ENCODE assay signal across 8 cellular contexts in the genomic region with DNA sequence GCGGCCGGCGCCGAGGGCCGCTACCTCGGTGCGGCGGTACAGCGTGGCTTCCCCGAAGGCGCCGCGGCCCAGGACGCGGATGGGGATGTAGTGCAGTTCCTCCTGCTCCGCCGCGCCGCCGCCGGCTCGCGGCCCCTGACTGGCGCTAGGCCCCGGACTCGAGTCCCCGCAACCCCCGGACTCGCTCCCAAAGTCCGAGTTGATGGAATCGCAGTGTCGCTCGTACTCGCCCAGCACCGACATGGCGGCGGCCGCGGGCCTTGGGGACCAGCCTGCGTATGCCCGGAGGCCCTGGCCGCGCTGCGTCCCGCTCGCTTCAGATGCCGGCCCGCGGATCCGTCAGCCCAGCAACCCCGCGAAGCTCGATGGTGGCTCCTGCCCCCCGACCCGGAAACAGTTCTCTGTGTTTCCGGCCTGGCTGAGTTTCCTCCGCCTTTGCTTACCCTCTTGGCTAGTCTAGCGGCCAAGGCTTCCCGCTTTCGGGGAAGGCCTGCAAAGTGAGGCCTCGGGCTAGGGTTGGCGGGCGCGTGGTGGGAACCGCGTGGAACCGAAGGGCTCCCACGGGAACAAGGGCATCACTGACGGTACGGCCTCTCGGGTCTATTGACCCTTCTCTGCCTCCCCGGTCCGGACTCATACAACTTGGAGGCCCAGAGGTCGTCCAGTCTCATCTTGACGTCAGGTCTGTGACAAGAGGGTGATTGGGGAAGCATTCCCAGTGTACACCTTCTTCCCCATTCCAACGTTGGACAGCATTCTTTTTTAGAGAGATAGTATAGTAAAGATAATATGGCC. TPM values are rescaled to one million over a fixed set of nuclear protein-coding genes. Genes with fewer than 3 reads are reported as not detected.
DNase-seq lines count a peak whose midpoint lies in the region; ATAC-seq, FAIRE-seq and TF ChIP-seq lines count a peak whose summit lies in the region.

NEK9 (minus strand) TSS at position 370 of the 795 bp plus-strand sequence; CDS start at position 243, 127 bp downstream.

- no peaks in the 10 kb centered on the region for H3K9me3 ChIP-seq in left ventricle myocardium inferior (replicated peaks)

- intact Hi-C loops in left ventricle myocardium inferior (cut with micrococcal nuclease): no loop called here

- DNase-seq in NCI-H146 treated with DMSO at 0.1 percent for 48 hours (lab: John Stamatoyannopoulos, UW; ENCODE audit: unreplicated experiment) (peak; percentile 48), amniotic stem cell (lab: John Stamatoyannopoulos, UW) (peak; percentile 50), left ventricle myocardium inferior (peak; percentile 93), pulmonary artery endothelial cell (ENCODE audit: low read depth, low spot score) (peak; percentile 36), urothelium cell line (ENCODE audit: low spot score) (peak; percentile 97)

- peak within 1 kb of the TSS; percentile 94 for H3K27ac ChIP-seq in left ventricle myocardium inferior (replicated peaks)

- no peaks in the 10 kb centered on the region for H3K36me3 ChIP-seq in left ventricle myocardium inferior

- peak; percentile 91 for ATAC-seq in HG02852 (IDR thresholded peaks at IDR 0.05; ENCODE audit: unreplicated experiment)

- TF ChIP-seq CTCF in GM12875 (IDR thresholded peaks at IDR 0.05; ENCODE audit: borderline replicate concordance, insufficient read depth, low read depth, low read length) (no peak), left ventricle myocardium inferior (IDR thresholded peaks at IDR 0.05; ENCODE audit: borderline replicate concordance) (no peak)

- H3K27ac Mint-ChIP-seq in T-helper 1 cell treated with Interleukin-12 subunit alpha and Interleukin-12 subunit beta and Interleukin-4 antibody, amounts not matched to agents 30 μg/mL and 1 μg/mL, for 36 hours: peak within 1 kb of the TSS; percentile 92

- H3K36me3 Mint-ChIP-seq in T-helper 1 cell treated with Interleukin-12 subunit alpha and Interleukin-12 subunit beta and Interleukin-4 antibody, amounts not matched to agents 30 μg/mL and 1 μg/mL, for 36 hours (ENCODE audit: low read depth): peaks cover 25% of the 10 kb centered on the region

- H3K4me1 ChIP-seq in left ventricle myocardium inferior: peaks cover 54% of the 10 kb centered on the region

- no peaks in the 10 kb centered on the region for H3K27me3 Mint-ChIP-seq in T-helper 1 cell treated with Interleukin-12 subunit alpha and Interleukin-12 subunit beta and Interleukin-4 antibody, amounts not matched to agents 30 μg/mL and 1 μg/mL, for 36 hours (ENCODE audit: low read depth)

- H3K9me3 Mint-ChIP-seq in T-helper 1 cell treated with Interleukin-12 subunit alpha and Interleukin-12 subunit beta and Interleukin-4 antibody, amounts not matched to agents 30 μg/mL and 1 μg/mL, for 36 hours: no peaks in the 10 kb centered on the region

- FAIRE-seq in urothelium cell line (lab: Jason Lieb, UNC): peak; percentile 61

- H3K27me3 ChIP-seq in left ventricle myocardium inferior (ENCODE audit: low read depth): no peaks in the 10 kb centered on the region

- H3K4me3 Mint-ChIP-seq in T-helper 1 cell treated with Interleukin-12 subunit alpha and Interleukin-12 subunit beta and Interleukin-4 antibody, amounts not matched to agents 30 μg/mL and 1 μg/mL, for 36 hours: peak within 1 kb of the TSS; percentile 93

- peaks cover 28% of the 10 kb centered on the region for H3K4me1 Mint-ChIP-seq in T-helper 1 cell treated with Interleukin-12 subunit alpha and Interleukin-12 subunit beta and Interleukin-4 antibody, amounts not matched to agents 30 μg/mL and 1 μg/mL, for 36 hours (ENCODE audit: low read depth)

- peak within 1 kb of the TSS; percentile 90 for H3K4me3 ChIP-seq in GM12875 (ENCODE audit: low read depth, low read length)
- H3K4me3 ChIP-seq in left ventricle myocardium inferior: peak within 1 kb of the TSS; percentile 82

RNA-seq across cellular contexts. Expression of gene NEK9, which starts in this region (rescaled TPM):
- total RNA-seq in left ventricle myocardium inferior: 123 TPM
- total RNA-seq in pulmonary artery endothelial cell: 43.7 and 73.8 TPM in 2 replicates

Comparison
In these comparisons a context has a peak if more than half of its experiments do, and no peak if none do; other contexts are left out.
1. Peak in every context shown above with its lines: DNase-seq, ATAC-seq, H3K4me3 ChIP-seq and H3K27ac ChIP-seq.
2. DNase-seq: peak in every context shown above with its lines; median percentile 97 in urothelium cell line; 93 in left ventricle myocardium inferior; 50 in amniotic stem cell; 48 in NCI-H146 treated with DMSO at 0.1 percent for 48 hours; 36 in pulmonary artery endothelial cell.